In genomic region chr11:117431436-117431835, GRCh38 we compare ENCODE assay signal across 25 cellular contexts.
"Had no signal": no experiment of that assay in that cellular context is flagged by ENCODE, and none has a peak within 500 bp of the region (broad histone marks: within the 10 kb centered on the region; RNA-seq: fewer than 3 reads in every experiment).

No MANE protein-coding gene starts in this region.

- H3K4me1 ChIP-seq: left lung, parathyroid adenoma, right lobe of liver, suprapubic skin, uterus had no signal

- H3K27ac ChIP-seq: left lung, parathyroid adenoma, right atrium auricular region, right lobe of liver, suprapubic skin, thoracic aorta, tibial nerve, uterus had no signal

- H3K27ac Mint-ChIP-seq: mesothelial cell of epicardium; naive thymus-derived CD4-positive, alpha-beta T cell; natural killer cell treated with Interleukin-12 subunit alpha and Interleukin-12 subunit beta and Interleukin-15 and Interleukin-18, amount 100 ng/mL, for 72 hours; stimulated activated naive B cell treated with anti-CD40 and anti-IgM and Interleukin-4, amounts not matched to agents 10 μg/mL and 1 μg/mL and 100 μg/mL, for 72 hours; type B pancreatic cell had no signal

- H3K9ac ChIP-seq: parathyroid adenoma had no signal

- H3K9me3 ChIP-seq: left lung, right atrium auricular region, right lobe of liver, suprapubic skin, thoracic aorta, tibial nerve, uterus had no signal

- H3K4me2 ChIP-seq: smooth muscle cell had no signal

- ATAC-seq: left colon; left lung; naive thymus-derived CD4-positive, alpha-beta T cell; natural killer cell treated with Interleukin-12 subunit alpha and Interleukin-12 subunit beta and Interleukin-15 and Interleukin-18, amount 100 ng/mL, for 72 hours; right lobe of liver; stimulated activated naive B cell treated with anti-CD40 and anti-IgM and Interleukin-4, amounts not matched to agents 10 μg/mL and 1 μg/mL and 100 μg/mL, for 72 hours; stimulated activated naive CD8-positive, alpha-beta T cell treated with anti-CD3 and anti-CD28 coated beads, Interleukin-15, Interleukin-2, amounts not matched to agents 100 U/mL and 50 U/mL, for 24 hours had no signal

- H3K36me3 ChIP-seq: left lung, right atrium auricular region, right lobe of liver, suprapubic skin, thoracic aorta, uterus had no signal

- H3K4me3 Mint-ChIP-seq: mesothelial cell of epicardium; naive thymus-derived CD4-positive, alpha-beta T cell; natural killer cell treated with Interleukin-12 subunit alpha and Interleukin-12 subunit beta and Interleukin-15 and Interleukin-18, amount 100 ng/mL, for 72 hours; stimulated activated naive B cell treated with anti-CD40 and anti-IgM and Interleukin-4, amounts not matched to agents 10 μg/mL and 1 μg/mL and 100 μg/mL, for 72 hours; type B pancreatic cell had no signal

- H2AFZ ChIP-seq: parathyroid adenoma had no signal

- H3K27me3 ChIP-seq: right atrium auricular region, right lobe of liver, uterus had no signal

- H3K4me3 ChIP-seq: left lung, lung, right atrium auricular region, right lobe of liver, smooth muscle cell, suprapubic skin, thoracic aorta, tibial nerve, uterus had no signal

- FAIRE-seq: keratinocyte had no signal

- H3K9me3 Mint-ChIP-seq: mesothelial cell of epicardium; naive thymus-derived CD4-positive, alpha-beta T cell; natural killer cell treated with Interleukin-12 subunit alpha and Interleukin-12 subunit beta and Interleukin-15 and Interleukin-18, amount 100 ng/mL, for 72 hours; stimulated activated naive B cell treated with anti-CD40 and anti-IgM and Interleukin-4, amounts not matched to agents 10 μg/mL and 1 μg/mL and 100 μg/mL, for 72 hours; type B pancreatic cell had no signal

- H3K36me3 Mint-ChIP-seq: mesothelial cell of epicardium; naive thymus-derived CD4-positive, alpha-beta T cell; natural killer cell treated with Interleukin-12 subunit alpha and Interleukin-12 subunit beta and Interleukin-15 and Interleukin-18, amount 100 ng/mL, for 72 hours; type B pancreatic cell had no signal

- DNase-seq: hippocampal formation; left colon; left lung; mesendoderm; naive thymus-derived CD4-positive, alpha-beta T cell; nucleus accumbens; right lobe of liver; stimulated activated CD4-positive, alpha-beta T cell treated with anti-CD3 and anti-CD28 coated beads, Interleukin-12 subunit alpha, Interleukin-12 subunit beta, amount 100 ng/mL, for 4 hours; stimulated activated CD4-positive, alpha-beta T cell treated with anti-CD3 and anti-CD28 coated beads, Interleukin-15, amount 100 ng/mL, for 24 hours; stimulated activated CD4-positive, alpha-beta T cell treated with anti-CD3 and anti-CD28 coated beads, Interleukin-2, amount 100 ng/mL, for 24 hours; stimulated activated CD4-positive, alpha-beta T cell treated with anti-CD3 and anti-CD28 coated beads, Interleukin-4, amount 100 ng/mL, for 1 hour; stimulated activated naive B cell treated with anti-CD40 and anti-IgM and Interleukin-4, amounts not matched to agents 10 μg/mL and 1 μg/mL and 100 μg/mL, for 72 hours; stimulated activated naive CD8-positive, alpha-beta T cell treated with anti-CD3 and anti-CD28 coated beads, Interleukin-15, Interleukin-2, amounts not matched to agents 100 U/mL and 50 U/mL, for 24 hours; uterus had no signal
